In genomic region chr11:2567026-2567671, GRCh38 we compare ENCODE assay signal across 1 cellular context.
TF ChIP-seq lines count a peak whose summit lies in the region.

No MANE protein-coding gene starts in this region.

TF ChIP-seq in HepG2, 621 proteins besides CTCF, POLR2A, EP300 and RAD21 (continued from another document and continues in another):
- TF ChIP-seq, protein P1, sequence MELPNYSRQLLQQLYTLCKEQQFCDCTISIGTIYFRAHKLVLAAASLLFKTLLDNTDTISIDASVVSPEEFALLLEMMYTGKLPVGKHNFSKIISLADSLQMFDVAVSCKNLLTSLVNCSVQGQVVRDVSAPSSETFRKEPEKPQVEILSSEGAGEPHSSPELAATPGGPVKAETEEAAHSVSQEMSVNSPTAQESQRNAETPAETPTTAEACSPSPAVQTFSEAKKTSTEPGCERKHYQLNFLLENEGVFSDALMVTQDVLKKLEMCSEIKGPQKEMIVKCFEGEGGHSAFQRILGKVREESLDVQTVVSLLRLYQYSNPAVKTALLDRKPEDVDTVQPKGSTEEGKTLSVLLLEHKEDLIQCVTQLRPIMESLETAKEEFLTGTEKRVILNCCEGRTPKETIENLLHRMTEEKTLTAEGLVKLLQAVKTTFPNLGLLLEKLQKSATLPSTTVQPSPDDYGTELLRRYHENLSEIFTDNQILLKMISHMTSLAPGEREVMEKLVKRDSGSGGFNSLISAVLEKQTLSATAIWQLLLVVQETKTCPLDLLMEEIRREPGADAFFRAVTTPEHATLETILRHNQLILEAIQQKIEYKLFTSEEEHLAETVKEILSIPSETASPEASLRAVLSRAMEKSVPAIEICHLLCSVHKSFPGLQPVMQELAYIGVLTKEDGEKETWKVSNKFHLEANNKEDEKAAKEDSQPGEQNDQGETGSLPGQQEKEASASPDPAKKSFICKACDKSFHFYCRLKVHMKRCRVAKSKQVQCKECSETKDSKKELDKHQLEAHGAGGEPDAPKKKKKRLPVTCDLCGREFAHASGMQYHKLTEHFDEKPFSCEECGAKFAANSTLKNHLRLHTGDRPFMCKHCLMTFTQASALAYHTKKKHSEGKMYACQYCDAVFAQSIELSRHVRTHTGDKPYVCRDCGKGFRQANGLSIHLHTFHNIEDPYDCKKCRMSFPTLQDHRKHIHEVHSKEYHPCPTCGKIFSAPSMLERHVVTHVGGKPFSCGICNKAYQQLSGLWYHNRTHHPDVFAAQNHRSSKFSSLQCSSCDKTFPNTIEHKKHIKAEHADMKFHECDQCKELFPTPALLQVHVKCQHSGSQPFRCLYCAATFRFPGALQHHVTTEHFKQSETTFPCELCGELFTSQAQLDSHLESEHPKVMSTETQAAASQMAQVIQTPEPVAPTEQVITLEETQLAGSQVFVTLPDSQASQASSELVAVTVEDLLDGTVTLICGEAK (IDR thresholded peaks at IDR 0.05), result no peak
- TF ChIP-seq, protein P1 (CRISPR knock-in tag; IDR thresholded peaks at IDR 0.05), result no peak
- TF ChIP-seq TBX2 (CRISPR knock-in tag; IDR thresholded peaks at IDR 0.05; ENCODE audit: borderline replicate concordance) (no peak; the same call in none of the 2 replicates), ZNF792 (CRISPR knock-in tag; IDR thresholded peaks at IDR 0.05) (peak; percentile 60; the same call in 1 of the 2 replicates), ZNF235 (CRISPR knock-in tag; IDR thresholded peaks at IDR 0.05; ENCODE audit: borderline replicate concordance) (no peak), SOX6 (IDR thresholded peaks at IDR 0.05) (no peak), SOX6 (CRISPR knock-in tag; IDR thresholded peaks at IDR 0.05) (peak; percentile 74), CHD4 (IDR thresholded peaks at IDR 0.05; ENCODE audit: borderline replicate concordance, low read length) (no peak), DR1 (CRISPR knock-in tag; IDR thresholded peaks at IDR 0.05) (no peak), ZNF678 (CRISPR knock-in tag; IDR thresholded peaks at IDR 0.05) (no peak), ZBTB38 (CRISPR knock-in tag; IDR thresholded peaks at IDR 0.05) (no peak; the same call in 1 of the 2 replicates), SOX5 (CRISPR knock-in tag; IDR thresholded peaks at IDR 0.05; ENCODE audit: borderline replicate concordance) (no peak; the same call in 1 of the 2 replicates), HNF4G (IDR thresholded peaks at IDR 0.05; ENCODE audit: borderline replicate concordance, low read depth, low read length) (peak; percentile 36; the same call in 1 of the 2 replicates), HNF4G (CRISPR knock-in tag; IDR thresholded peaks at IDR 0.05; ENCODE audit: borderline replicate concordance, low read depth) (no peak), ZMAT3 (CRISPR knock-in tag; conservative IDR thresholded peaks at IDR 0.05) (no peak), MIER3 (CRISPR knock-in tag; IDR thresholded peaks at IDR 0.05; ENCODE audit: borderline replicate concordance) (no peak), MED8 (CRISPR knock-in tag; IDR thresholded peaks at IDR 0.05; ENCODE audit: insufficient replicate concordance) (no peak), TOPORS (CRISPR knock-in tag; IDR thresholded peaks at IDR 0.05) (no peak), IRF9 (CRISPR knock-in tag; IDR thresholded peaks at IDR 0.05; ENCODE audit: borderline replicate concordance) (no peak), TEAD3 (CRISPR knock-in tag; optimal IDR thresholded peaks at IDR 0.05; ENCODE audit: borderline replicate concordance) (peak; percentile 54), MLXIP (CRISPR knock-in tag; IDR thresholded peaks at IDR 0.05; ENCODE audit: borderline replicate concordance) (no peak), KDM1A (CRISPR knock-in tag; IDR thresholded peaks at IDR 0.05) (no peak), SRSF9 (IDR thresholded peaks at IDR 0.05; ENCODE audit: borderline replicate concordance, insufficient read depth, low read depth, low read length, poor library complexity, severe bottlenecking) (no peak), RFXANK (CRISPR knock-in tag; IDR thresholded peaks at IDR 0.05) (no peak), MATR3 (CRISPR knock-in tag; IDR thresholded peaks at IDR 0.05) (no peak), TCF7L2 (IDR thresholded peaks at IDR 0.05; ENCODE audit: low read depth, low read length) (no peak)
- TF ChIP-seq, protein P2, sequence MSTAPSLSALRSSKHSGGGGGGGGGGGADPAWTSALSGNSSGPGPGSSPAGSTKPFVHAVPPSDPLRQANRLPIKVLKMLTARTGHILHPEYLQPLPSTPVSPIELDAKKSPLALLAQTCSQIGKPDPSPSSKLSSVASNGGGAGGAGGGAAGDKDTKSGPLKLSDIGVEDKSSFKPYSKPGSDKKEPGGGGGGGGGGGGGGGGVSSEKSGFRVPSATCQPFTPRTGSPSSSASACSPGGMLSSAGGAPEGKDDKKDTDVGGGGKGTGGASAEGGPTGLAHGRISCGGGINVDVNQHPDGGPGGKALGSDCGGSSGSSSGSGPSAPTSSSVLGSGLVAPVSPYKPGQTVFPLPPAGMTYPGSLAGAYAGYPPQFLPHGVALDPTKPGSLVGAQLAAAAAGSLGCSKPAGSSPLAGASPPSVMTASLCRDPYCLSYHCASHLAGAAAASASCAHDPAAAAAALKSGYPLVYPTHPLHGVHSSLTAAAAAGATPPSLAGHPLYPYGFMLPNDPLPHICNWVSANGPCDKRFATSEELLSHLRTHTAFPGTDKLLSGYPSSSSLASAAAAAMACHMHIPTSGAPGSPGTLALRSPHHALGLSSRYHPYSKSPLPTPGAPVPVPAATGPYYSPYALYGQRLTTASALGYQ (CRISPR knock-in tag; IDR thresholded peaks at IDR 0.05), result no peak
- TF ChIP-seq, protein P3, sequence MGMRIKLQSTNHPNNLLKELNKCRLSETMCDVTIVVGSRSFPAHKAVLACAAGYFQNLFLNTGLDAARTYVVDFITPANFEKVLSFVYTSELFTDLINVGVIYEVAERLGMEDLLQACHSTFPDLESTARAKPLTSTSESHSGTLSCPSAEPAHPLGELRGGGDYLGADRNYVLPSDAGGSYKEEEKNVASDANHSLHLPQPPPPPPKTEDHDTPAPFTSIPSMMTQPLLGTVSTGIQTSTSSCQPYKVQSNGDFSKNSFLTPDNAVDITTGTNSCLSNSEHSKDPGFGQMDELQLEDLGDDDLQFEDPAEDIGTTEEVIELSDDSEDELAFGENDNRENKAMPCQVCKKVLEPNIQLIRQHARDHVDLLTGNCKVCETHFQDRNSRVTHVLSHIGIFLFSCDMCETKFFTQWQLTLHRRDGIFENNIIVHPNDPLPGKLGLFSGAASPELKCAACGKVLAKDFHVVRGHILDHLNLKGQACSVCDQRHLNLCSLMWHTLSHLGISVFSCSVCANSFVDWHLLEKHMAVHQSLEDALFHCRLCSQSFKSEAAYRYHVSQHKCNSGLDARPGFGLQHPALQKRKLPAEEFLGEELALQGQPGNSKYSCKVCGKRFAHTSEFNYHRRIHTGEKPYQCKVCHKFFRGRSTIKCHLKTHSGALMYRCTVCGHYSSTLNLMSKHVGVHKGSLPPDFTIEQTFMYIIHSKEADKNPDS (CRISPR knock-in tag; IDR thresholded peaks at IDR 0.05), result no peak
- TF ChIP-seq, protein P4, sequence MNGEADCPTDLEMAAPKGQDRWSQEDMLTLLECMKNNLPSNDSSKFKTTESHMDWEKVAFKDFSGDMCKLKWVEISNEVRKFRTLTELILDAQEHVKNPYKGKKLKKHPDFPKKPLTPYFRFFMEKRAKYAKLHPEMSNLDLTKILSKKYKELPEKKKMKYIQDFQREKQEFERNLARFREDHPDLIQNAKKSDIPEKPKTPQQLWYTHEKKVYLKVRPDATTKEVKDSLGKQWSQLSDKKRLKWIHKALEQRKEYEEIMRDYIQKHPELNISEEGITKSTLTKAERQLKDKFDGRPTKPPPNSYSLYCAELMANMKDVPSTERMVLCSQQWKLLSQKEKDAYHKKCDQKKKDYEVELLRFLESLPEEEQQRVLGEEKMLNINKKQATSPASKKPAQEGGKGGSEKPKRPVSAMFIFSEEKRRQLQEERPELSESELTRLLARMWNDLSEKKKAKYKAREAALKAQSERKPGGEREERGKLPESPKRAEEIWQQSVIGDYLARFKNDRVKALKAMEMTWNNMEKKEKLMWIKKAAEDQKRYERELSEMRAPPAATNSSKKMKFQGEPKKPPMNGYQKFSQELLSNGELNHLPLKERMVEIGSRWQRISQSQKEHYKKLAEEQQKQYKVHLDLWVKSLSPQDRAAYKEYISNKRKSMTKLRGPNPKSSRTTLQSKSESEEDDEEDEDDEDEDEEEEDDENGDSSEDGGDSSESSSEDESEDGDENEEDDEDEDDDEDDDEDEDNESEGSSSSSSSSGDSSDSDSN (CRISPR knock-in tag; IDR thresholded peaks at IDR 0.05), result peak; percentile 57
- TF ChIP-seq, protein P5, sequence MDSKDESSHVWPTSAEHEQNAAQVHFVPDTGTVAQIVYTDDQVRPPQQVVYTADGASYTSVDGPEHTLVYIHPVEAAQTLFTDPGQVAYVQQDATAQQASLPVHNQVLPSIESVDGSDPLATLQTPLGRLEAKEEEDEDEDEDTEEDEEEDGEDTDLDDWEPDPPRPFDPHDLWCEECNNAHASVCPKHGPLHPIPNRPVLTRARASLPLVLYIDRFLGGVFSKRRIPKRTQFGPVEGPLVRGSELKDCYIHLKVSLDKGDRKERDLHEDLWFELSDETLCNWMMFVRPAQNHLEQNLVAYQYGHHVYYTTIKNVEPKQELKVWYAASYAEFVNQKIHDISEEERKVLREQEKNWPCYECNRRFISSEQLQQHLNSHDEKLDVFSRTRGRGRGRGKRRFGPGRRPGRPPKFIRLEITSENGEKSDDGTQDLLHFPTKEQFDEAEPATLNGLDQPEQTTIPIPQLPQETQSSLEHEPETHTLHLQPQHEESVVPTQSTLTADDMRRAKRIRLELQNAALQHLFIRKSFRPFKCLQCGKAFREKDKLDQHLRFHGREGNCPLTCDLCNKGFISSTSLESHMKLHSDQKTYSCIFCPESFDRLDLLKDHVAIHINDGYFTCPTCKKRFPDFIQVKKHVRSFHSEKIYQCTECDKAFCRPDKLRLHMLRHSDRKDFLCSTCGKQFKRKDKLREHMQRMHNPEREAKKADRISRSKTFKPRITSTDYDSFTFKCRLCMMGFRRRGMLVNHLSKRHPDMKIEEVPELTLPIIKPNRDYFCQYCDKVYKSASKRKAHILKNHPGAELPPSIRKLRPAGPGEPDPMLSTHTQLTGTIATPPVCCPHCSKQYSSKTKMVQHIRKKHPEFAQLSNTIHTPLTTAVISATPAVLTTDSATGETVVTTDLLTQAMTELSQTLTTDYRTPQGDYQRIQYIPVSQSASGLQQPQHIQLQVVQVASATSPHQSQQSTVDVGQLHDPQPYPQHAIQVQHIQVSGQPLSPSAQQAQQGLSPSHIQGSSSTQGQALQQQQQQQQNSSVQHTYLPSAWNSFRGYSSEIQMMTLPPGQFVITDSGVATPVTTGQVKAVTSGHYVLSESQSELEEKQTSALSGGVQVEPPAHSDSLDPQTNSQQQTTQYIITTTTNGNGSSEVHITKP (CRISPR knock-in tag; IDR thresholded peaks at IDR 0.05; ENCODE audit: low read depth), result no peak
